In genomic region chr1:201172336-201172735, GRCh38 we compare ENCODE assay signal across 18 cellular contexts. TPM values are rescaled to one million over a fixed set of nuclear protein-coding genes. Genes with fewer than 3 reads are reported as not detected.
DNase-seq lines count a peak whose midpoint lies in the region; ATAC-seq, FAIRE-seq and TF ChIP-seq lines count a peak whose summit lies in the region.
"Had no signal": no experiment of that assay in that cellular context is flagged by ENCODE, and none has a peak within 500 bp of the region (broad histone marks: within the 10 kb centered on the region; RNA-seq: fewer than 3 reads in every experiment).

No MANE protein-coding gene starts in this region.

- no peak for FAIRE-seq in small intestine (lab: Jason Lieb, UNC)

- 38 to 72% (median 47%) methylated on average over 4 of the region's 4 CpGs for WGBS in small intestine, 3 donors

- no peak for DNase-seq in activated CD8-positive, alpha-beta T cell treated with anti-CD3 and anti-CD28 coated beads for 36 hours
- no peak for DNase-seq in activated CD8-positive, alpha-beta T cell treated with anti-CD3 and anti-CD28 coated beads, Interleukin-2, amount 10 ng/mL, durations not matched to agents 7 days and 5 days
- DNase-seq in WTC11 (ENCODE audit: low spot score) (no peak), myocyte (ENCODE audit: low read depth) (peak; percentile 78), small intestine (peak; percentile 68), brain microvascular endothelial cell (no peak), A673 (ENCODE audit: low spot score) (no peak)
- DNase-seq: activated B cell treated with CpG ODN at 0.5 μM for 24 hours; amniotic stem cell; left colon; NCI-H510A treated with DMSO at 0.1 percent for 48 hours; Right ventricle myocardium superior; stimulated activated naive CD4-positive, alpha-beta T cell; T-helper 1 cell had no signal

- H3K4me1 ChIP-seq in small intestine (ENCODE audit: control insufficient read depth in 2 of 2, insufficient read depth in 1 of 2, low read depth in 1 of 2, low read length in 1 of 2) (peaks cover 0 to 3% of the 10 kb centered on the region in 2 donors), A673 (ENCODE audit: insufficient read depth, low read length, poor library complexity, severe bottlenecking) (peaks cover 5% of the 10 kb centered on the region)
- H3K4me1 ChIP-seq: prostate gland had no signal

- no peaks in the 10 kb centered on the region for H3K9me3 Mint-ChIP-seq in activated CD8-positive, alpha-beta T cell treated with anti-CD3 and anti-CD28 coated beads for 36 hours
- H3K9me3 Mint-ChIP-seq in activated CD8-positive, alpha-beta T cell treated with anti-CD3 and anti-CD28 coated beads, Interleukin-2, amount 10 ng/mL, durations not matched to agents 7 days and 5 days (ENCODE audit: insufficient read depth) = no peaks in the 10 kb centered on the region
- no peaks in the 10 kb centered on the region for H3K9me3 Mint-ChIP-seq in WTC11
- H3K9me3 Mint-ChIP-seq: activated B cell treated with CpG ODN at 0.5 μM for 24 hours had no signal

- no peak overlapping the region for H3K4me3 ChIP-seq in small intestine (ENCODE audit: low read depth in 1 of 2, low read length in 2 of 2)
- H3K4me3 ChIP-seq in brain microvascular endothelial cell (ENCODE audit: low read depth, low read length) = no peak overlapping the region
- no peak overlapping the region for H3K4me3 ChIP-seq in A673 (ENCODE audit: low read depth, low read length, poor library complexity, severe bottlenecking)
- H3K4me3 ChIP-seq: prostate gland had no signal

- H3K27me3 Mint-ChIP-seq in activated CD8-positive, alpha-beta T cell treated with anti-CD3 and anti-CD28 coated beads for 36 hours = peaks cover 10% of the 10 kb centered on the region
- peaks cover 35% of the 10 kb centered on the region for H3K27me3 Mint-ChIP-seq in activated CD8-positive, alpha-beta T cell treated with anti-CD3 and anti-CD28 coated beads, Interleukin-2, amount 10 ng/mL, durations not matched to agents 7 days and 5 days (ENCODE audit: low read depth)
- H3K27me3 Mint-ChIP-seq in WTC11 (ENCODE audit: low read depth) = peaks cover 31% of the 10 kb centered on the region

- H3K4me1 Mint-ChIP-seq in activated CD8-positive, alpha-beta T cell treated with anti-CD3 and anti-CD28 coated beads for 36 hours (ENCODE audit: low read depth) = peaks cover 24% of the 10 kb centered on the region
- peaks cover 11% of the 10 kb centered on the region for H3K4me1 Mint-ChIP-seq in activated CD8-positive, alpha-beta T cell treated with anti-CD3 and anti-CD28 coated beads, Interleukin-2, amount 10 ng/mL, durations not matched to agents 7 days and 5 days (ENCODE audit: low read depth)
- peaks cover 17% of the 10 kb centered on the region for H3K4me1 Mint-ChIP-seq in WTC11

- H3K27ac Mint-ChIP-seq in activated CD8-positive, alpha-beta T cell treated with anti-CD3 and anti-CD28 coated beads for 36 hours = no peak overlapping the region
- no peak overlapping the region for H3K27ac Mint-ChIP-seq in activated CD8-positive, alpha-beta T cell treated with anti-CD3 and anti-CD28 coated beads, Interleukin-2, amount 10 ng/mL, durations not matched to agents 7 days and 5 days
- no peak overlapping the region for H3K27ac Mint-ChIP-seq in WTC11
- H3K27ac Mint-ChIP-seq: activated B cell treated with CpG ODN at 0.5 μM for 24 hours had no signal

- intact Hi-C loops in activated CD8-positive, alpha-beta T cell treated with anti-CD3 and anti-CD28 coated beads for 36 hours (cut with micrococcal nuclease) = no loop called here
- intact Hi-C loops in A673 (cut with micrococcal nuclease; ENCODE audit: unreplicated experiment) = no loop called here

- H3K36me3 Mint-ChIP-seq in activated CD8-positive, alpha-beta T cell treated with anti-CD3 and anti-CD28 coated beads for 36 hours (ENCODE audit: low read depth) = no peaks in the 10 kb centered on the region
- H3K36me3 Mint-ChIP-seq in activated CD8-positive, alpha-beta T cell treated with anti-CD3 and anti-CD28 coated beads, Interleukin-2, amount 10 ng/mL, durations not matched to agents 7 days and 5 days (ENCODE audit: low read depth) = no peaks in the 10 kb centered on the region
- no peaks in the 10 kb centered on the region for H3K36me3 Mint-ChIP-seq in WTC11

- in situ Hi-C loops in brain microvascular endothelial cell (cut with HindIII; ENCODE audit: low pct_ligation_motif_present, low sequenced_read_pairs) = no loop called here

- H3K4me3 Mint-ChIP-seq in activated CD8-positive, alpha-beta T cell treated with anti-CD3 and anti-CD28 coated beads for 36 hours = peak overlapping the region; percentile 75
- no peak overlapping the region for H3K4me3 Mint-ChIP-seq in activated CD8-positive, alpha-beta T cell treated with anti-CD3 and anti-CD28 coated beads, Interleukin-2, amount 10 ng/mL, durations not matched to agents 7 days and 5 days
- H3K4me3 Mint-ChIP-seq in WTC11 = peak overlapping the region; percentile 77

- H3K36me3 ChIP-seq in small intestine (ENCODE audit: control insufficient read depth in 2 of 2, insufficient read depth in 2 of 2, low read length in 2 of 2) = no peaks in the 10 kb centered on the region
- H3K36me3 ChIP-seq in brain microvascular endothelial cell (replicated peaks) = no peaks in the 10 kb centered on the region
- H3K36me3 ChIP-seq in A673 (ENCODE audit: insufficient read depth, low read length, poor library complexity, severe bottlenecking) = no peaks in the 10 kb centered on the region
- H3K36me3 ChIP-seq: prostate gland, tibial nerve had no signal

- H3K27ac ChIP-seq in small intestine (ENCODE audit: low read depth in 1 of 2, low read length in 1 of 2) (no peak overlapping the region), brain microvascular endothelial cell (no peak overlapping the region), A673 (ENCODE audit: low read depth, low read length, poor library complexity, severe bottlenecking) (no peak overlapping the region)
- H3K27ac ChIP-seq: prostate gland had no signal

- no peak for TF ChIP-seq CTCF in activated CD8-positive, alpha-beta T cell treated with anti-CD3 and anti-CD28 coated beads for 36 hours (IDR thresholded peaks at IDR 0.05)
- no peak for TF ChIP-seq CTCF in WTC11 (IDR thresholded peaks at IDR 0.05)
- TF ChIP-seq CTCF in brain microvascular endothelial cell (IDR thresholded peaks at IDR 0.05; ENCODE audit: low read depth, low read length, missing control alignments) = no peak
- TF ChIP-seq CTCF in A673 (conservative IDR thresholded peaks at IDR 0.05; ENCODE audit: low read depth, low read length) = no peak

- H3K27me3 ChIP-seq in small intestine (ENCODE audit: control insufficient read depth in 2 of 2, insufficient read depth in 2 of 2, low read length in 2 of 2) (no peaks in the 10 kb centered on the region), brain microvascular endothelial cell (replicated peaks) (no peaks in the 10 kb centered on the region), A673 (replicated peaks; ENCODE audit: insufficient read depth, low read depth, low read length, poor library complexity) (no peaks in the 10 kb centered on the region)
- H3K27me3 ChIP-seq: tibial nerve had no signal

- CTCF ChIA-PET in activated CD8-positive, alpha-beta T cell treated with anti-CD3 and anti-CD28 coated beads for 36 hours (lab: Charles Lee) = interaction anchor here (1.0 to 5.3 kb wide), 4 partner anchors 18 to 53 kb away, joined by 3 to 27 read pairs (median 4); partner anchors contain the start of gene TMEM9
- CTCF ChIA-PET in activated CD8-positive, alpha-beta T cell treated with anti-CD3 and anti-CD28 coated beads, Interleukin-2, amount 10 ng/mL, durations not matched to agents 7 days and 5 days (lab: Charles Lee) = no interaction called here
- CTCF ChIA-PET in WTC11 (lab: Charles Lee) = interaction anchor here (1.9 kb wide), 2 partner anchors 12 to 86 kb away, joined by 4 read pairs; no protein-coding TSS in a partner anchor
- CTCF ChIA-PET in A673 (lab: Charles Lee) = no interaction called here

- no TSS peak for BruUV-seq in A673 (replicated peaks; lab: Mats Ljungman, UMichigan)

- POLR2A ChIA-PET in activated CD8-positive, alpha-beta T cell treated with anti-CD3 and anti-CD28 coated beads for 36 hours (lab: Charles Lee) = interaction anchor here (0.9 to 4.1 kb wide), 2 partner anchors 15 to 17 kb away, joined by 3 to 24 read pairs; partner anchors contain the start of gene TMEM9
- POLR2A ChIA-PET in activated CD8-positive, alpha-beta T cell treated with anti-CD3 and anti-CD28 coated beads, Interleukin-2, amount 10 ng/mL, durations not matched to agents 7 days and 5 days (lab: Charles Lee) = interaction anchor here (1.0 kb wide), 1 partner anchor 19 kb away, joined by 3 read pairs; no protein-coding TSS in a partner anchor
- POLR2A ChIA-PET in WTC11 (lab: Charles Lee) = no interaction called here
- POLR2A ChIA-PET in A673 (lab: Charles Lee; ENCODE audit: low non-redundant PET) = no interaction called here

- H3K9me3 ChIP-seq in small intestine (ENCODE audit: control insufficient read depth, low read depth) (no peaks in the 10 kb centered on the region), A673 (ENCODE audit: low read depth, low read length, poor library complexity, severe bottlenecking) (no peaks in the 10 kb centered on the region)
- H3K9me3 ChIP-seq: prostate gland, tibial nerve had no signal

- ATAC-seq in activated CD8-positive, alpha-beta T cell treated with anti-CD3 and anti-CD28 coated beads for 36 hours = no peak
- ATAC-seq in activated CD8-positive, alpha-beta T cell treated with anti-CD3 and anti-CD28 coated beads, Interleukin-2, amount 10 ng/mL, durations not matched to agents 7 days and 5 days = no peak
- ATAC-seq in WTC11 (no peak), GM21423 (IDR thresholded peaks at IDR 0.05; ENCODE audit: unreplicated experiment) (no peak)
- ATAC-seq: left colon had no signal

RNA-seq across cellular contexts. Expression of gene TMEM9, which starts 18.1 kb away (rescaled TPM):
- total RNA-seq in activated CD8-positive, alpha-beta T cell treated with anti-CD3 and anti-CD28 coated beads for 36 hours = 10 to 100 TPM; 28.7 to 30.6 TPM
- 10 to 100 TPM; 13.6 to 18.9 TPM for total RNA-seq in activated CD8-positive, alpha-beta T cell treated with anti-CD3 and anti-CD28 coated beads, Interleukin-2, amount 10 ng/mL, durations not matched to agents 7 days and 5 days
- 97.5 to 109 TPM (median 102 TPM) in 3 replicates for total RNA-seq in WTC11 (2021)
- total RNA-seq in myocyte = 86.5 and 88.2 TPM in 2 replicates
- 109 TPM for polyA plus RNA-seq in myocyte (2012)
- 10 to 100 TPM in 2 of 3 donors, 1 to 10 TPM in 1; 6.3 to 58.5 (median 11.6) TPM for polyA plus RNA-seq in small intestine
- 69.7 and 80.3 TPM in 2 replicates for total RNA-seq in A673 (2021)

RNA-seq across cellular contexts. Expression of gene IGFN1, which starts 18.3 kb away (rescaled TPM):
- not detected for total RNA-seq in activated CD8-positive, alpha-beta T cell treated with anti-CD3 and anti-CD28 coated beads for 36 hours
- not detected for total RNA-seq in activated CD8-positive, alpha-beta T cell treated with anti-CD3 and anti-CD28 coated beads, Interleukin-2, amount 10 ng/mL, durations not matched to agents 7 days and 5 days
- total RNA-seq in WTC11 (2021) (0.11 TPM in 1 of 3 replicates, not detected in the others), myocyte (0.26 and 0.29 TPM in 2 replicates), A673 (2021) (1.0 and 1.2 TPM in 2 replicates)
- 0.08 TPM for polyA plus RNA-seq in myocyte (2012)
- polyA plus RNA-seq in small intestine = under 1 TPM in 2 of 3 donors, not detected in 1; under 0.01 to 0.01 TPM
- total RNA-seq: activated B cell treated with CpG ODN at 0.5 μM for 24 hours, Right ventricle myocardium superior, tibial nerve had no signal

RNA-seq across cellular contexts. Expression of gene ASCL5, which starts 45.4 kb away (rescaled TPM):
- total RNA-seq in activated CD8-positive, alpha-beta T cell treated with anti-CD3 and anti-CD28 coated beads for 36 hours = under 1 TPM; 0.29 to 0.36 TPM
- not detected for total RNA-seq in activated CD8-positive, alpha-beta T cell treated with anti-CD3 and anti-CD28 coated beads, Interleukin-2, amount 10 ng/mL, durations not matched to agents 7 days and 5 days
- total RNA-seq in WTC11 (2021) (0.18 to 0.53 TPM (median 0.31 TPM) in 3 replicates), myocyte (not detected in 2 replicates), A673 (2021) (0.22 TPM in 1 of 2 replicates, not detected in the other)
- polyA plus RNA-seq in myocyte (2012) = 0.25 TPM
- under 1 TPM in 1 of 3 donors, not detected in 2; 0.15 TPM for polyA plus RNA-seq in small intestine
- total RNA-seq: activated B cell treated with CpG ODN at 0.5 μM for 24 hours, Daoy, left colon, prostate gland, Right ventricle myocardium superior, tibial nerve had no signal

Comparison
In these comparisons a context has a peak if more than half of its experiments do, and no peak if none do; other contexts are left out.
1. CTCF ChIA-PET loops: an anchor here in activated CD8-positive, alpha-beta T cell treated with anti-CD3 and anti-CD28 coated beads for 36 hours (1.0 to 5.3 kb wide) and WTC11 (1.9 kb wide); none called in activated CD8-positive, alpha-beta T cell treated with anti-CD3 and anti-CD28 coated beads, Interleukin-2, amount 10 ng/mL, durations not matched to agents 7 days and 5 days and A673.
2. DNase-seq: peak in myocyte (single experiment) and small intestine (single experiment); none in activated CD8-positive, alpha-beta T cell treated with anti-CD3 and anti-CD28 coated beads for 36 hours (single experiment), activated CD8-positive, alpha-beta T cell treated with anti-CD3 and anti-CD28 coated beads, Interleukin-2, amount 10 ng/mL, durations not matched to agents 7 days and 5 days (single experiment), WTC11 (single experiment), brain microvascular endothelial cell (single experiment) and A673 (single experiment).
3. POLR2A ChIA-PET loops: an anchor here in activated CD8-positive, alpha-beta T cell treated with anti-CD3 and anti-CD28 coated beads for 36 hours (0.9 to 4.1 kb wide) and activated CD8-positive, alpha-beta T cell treated with anti-CD3 and anti-CD28 coated beads, Interleukin-2, amount 10 ng/mL, durations not matched to agents 7 days and 5 days (1.0 kb wide); none called in WTC11 and A673.